ENCODE assay signal across 8 cellular contexts in genomic region chr1:23343246-23344110, GRCh38. TPM values are rescaled to one million over a fixed set of nuclear protein-coding genes. Genes with fewer than 3 reads are reported as not detected.
A peak's percentile ranks its signal among the peaks of the same experiment; 100 is the strongest.
DNase-seq lines count a peak whose midpoint lies in the region; ATAC-seq and TF ChIP-seq lines count a peak whose summit lies in the region.

No MANE protein-coding gene starts in this region.

- H3K79me2 ChIP-seq in KMS-11 (ENCODE audit: insufficient read depth, low read depth) = peaks cover 57% of the 10 kb centered on the region

- intact Hi-C loops in lower lobe of right lung (cut with DNase I) = no loop called here

- H3K4me3 ChIP-seq in KMS-11 (IDR thresholded peaks at IDR 0.05; ENCODE audit: insufficient read depth, low read depth, low read length) (no peak overlapping the region), lower lobe of right lung (peak overlapping the region; percentile 89)

- H3K27me3 ChIP-seq in KMS-11 (ENCODE audit: insufficient read depth, low read depth) = no peaks in the 10 kb centered on the region
- no peaks in the 10 kb centered on the region for H3K27me3 ChIP-seq in lower lobe of right lung (ENCODE audit: low read depth)

- peaks cover 38% of the 10 kb centered on the region for H4K20me1 ChIP-seq in KMS-11 (ENCODE audit: insufficient read depth)

- H3K27ac ChIP-seq in KMS-11 (peak overlapping the region; percentile 97), lower lobe of right lung (peak overlapping the region; percentile 95)

- H3K36me3 ChIP-seq in KMS-11 (ENCODE audit: insufficient read depth) = no peaks in the 10 kb centered on the region
- no peaks in the 10 kb centered on the region for H3K36me3 ChIP-seq in lower lobe of right lung

- TF ChIP-seq CTCF in KMS-11 (conservative IDR thresholded peaks at IDR 0.05; ENCODE audit: low read depth, low read length) (no peak), lower lobe of right lung (IDR thresholded peaks at IDR 0.05) (no peak)

- H3K4me2 ChIP-seq in KMS-11 = peak overlapping the region; percentile 88

- H3K9ac ChIP-seq in KMS-11 = peak overlapping the region; percentile 99

- H3K9me3 ChIP-seq in lower lobe of right lung = no peaks in the 10 kb centered on the region

- H2AFZ ChIP-seq in KMS-11 (ENCODE audit: low read depth) = no peak overlapping the region; the same call in 1 of the 2 replicates

- ATAC-seq in GM21381 (IDR thresholded peaks at IDR 0.05; ENCODE audit: unreplicated experiment) (peak; percentile 5), lower lobe of right lung (peak; percentile 61), GM21529 (IDR thresholded peaks at IDR 0.05; ENCODE audit: unreplicated experiment) (no peak)

- H3K4me1 ChIP-seq in KMS-11 (ENCODE audit: low read depth, poor library complexity, severe bottlenecking) (peaks cover 44% of the 10 kb centered on the region), lower lobe of right lung (peaks cover 54% of the 10 kb centered on the region)

- DNase-seq in D341Med (ENCODE audit: low spot score) (peak; percentile 61), dedifferentiated amniotic fluid mesenchymal stem cell (ENCODE audit: extremely low spot score) (peak; percentile 59), lower lobe of right lung (peak; percentile 54)
- DNase-seq in activated CD4-positive, CD25-positive, alpha-beta regulatory T cell treated with anti-CD3 and anti-CD28 coated beads, Interleukin-2, amount 50 U/mL, for 72 hours = peak; percentile 53
- DNase-seq in stimulated activated CD8-positive, alpha-beta memory T cell treated with anti-CD3 and anti-CD28 coated beads, Interleukin-12 subunit alpha, Interleukin-12 subunit beta, amount 100 ng/mL, for 4 hours (ENCODE audit: low read depth) = peak; percentile 34

RNA-seq across cellular contexts. Expression of gene HNRNPR, which starts 0.6 kb away (rescaled TPM):
- 84.9 TPM for total RNA-seq in lower lobe of right lung

RNA-seq across cellular contexts. Expression of gene ZNF436, which starts 26.2 kb away (rescaled TPM):
- total RNA-seq in lower lobe of right lung = 11.6 TPM
